8 cellular contexts compared by ENCODE assay signal in the genomic region with DNA sequence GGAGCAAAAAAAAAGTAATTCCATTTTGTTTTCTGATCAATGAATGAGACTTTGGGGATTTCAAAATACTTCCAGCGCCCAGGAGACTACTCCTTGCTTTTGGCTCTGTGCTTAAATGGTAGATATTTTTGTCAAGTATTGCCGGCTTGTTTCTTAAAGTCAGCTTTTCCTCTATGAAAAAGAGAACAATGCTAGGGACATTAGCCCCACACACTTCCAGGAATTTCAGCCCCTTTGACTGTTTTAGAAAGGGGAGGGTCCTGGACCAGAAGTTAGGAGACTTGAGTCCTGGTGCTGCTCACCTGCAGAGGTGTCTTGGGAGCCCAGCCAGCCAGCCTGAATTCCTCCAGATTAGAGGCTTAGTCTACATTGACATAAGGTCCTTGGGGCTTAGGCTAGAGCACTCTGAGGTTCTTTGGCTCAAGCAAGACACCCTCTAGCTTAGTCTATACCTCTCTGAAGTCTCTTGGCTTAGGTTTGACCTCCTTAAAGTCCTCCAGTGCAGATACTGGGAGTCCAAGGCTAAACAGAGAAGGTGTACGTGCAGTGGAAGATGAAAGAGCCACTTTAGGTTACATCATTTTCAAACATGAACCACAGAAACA. TPM values are rescaled to one million over a fixed set of nuclear protein-coding genes. Genes with fewer than 3 reads are reported as not detected.
DNase-seq lines count a peak whose midpoint lies in the region; ATAC-seq, FAIRE-seq and TF ChIP-seq lines count a peak whose summit lies in the region.

No MANE protein-coding gene starts in this region.

- no peak overlapping the region for H4K91ac ChIP-seq in H1 (replicated peaks; ENCODE audit: insufficient read length, low read length)

- no peak overlapping the region for H2BK120ac ChIP-seq in H1 (replicated peaks; ENCODE audit: low read depth, low read length)

- TF ChIP-seq POLR2A in H1 (IDR thresholded peaks at IDR 0.05; ENCODE audit: control extremely low read depth in 1 of 2, low read depth in 2 of 2, low read length in 2 of 2), result no peak

- peaks cover 19% of the 10 kb centered on the region; the same call in 1 of the 2 replicates for H3K23me2 ChIP-seq in H1 (ENCODE audit: low read depth, low read length)

- no peak overlapping the region for H3K14ac ChIP-seq in H1 (ENCODE audit: insufficient read length)

- H3K36me3 Mint-ChIP-seq in CD8-positive, alpha-beta memory T cell, result peaks cover 0 to 16% (median 0%) of the 10 kb centered on the region in 3 donors

- H2BK5ac ChIP-seq in H1 (ENCODE audit: low read depth, low read length), result no peak overlapping the region

- H3K4me3 ChIP-seq in CD8-positive, alpha-beta memory T cell (ENCODE audit: low read length), result peak overlapping the region; percentile 81
- H3K4me3 ChIP-seq in OCI-LY1 (ENCODE audit: low read depth, low read length, poor library complexity, severe bottlenecking) (peak overlapping the region; percentile 87), H1 (ENCODE audit: extremely low read depth in 1 of 4, insufficient read depth in 2 of 4, low read depth in 3 of 4, low read length in 4 of 4) (peak overlapping the region; percentile 54 to 81 (median 70); a peak in 6 of 8 replicates), neutrophil (ENCODE audit: low read depth in 1 of 2, low read length in 1 of 2) (peak overlapping the region; percentile 69 to 74)

- POLR2A ChIA-PET in CD8-positive, alpha-beta memory T cell (lab: Charles Lee), result interaction anchor here (0.5 to 3.4 kb wide), 4 partner anchors 21 to 474 kb away, joined by 7 to 31 read pairs (median 12); partner anchors contain the start of genes NAA15, NDUFC1 and RAB33B
- POLR2A ChIA-PET in H1 (lab: Charles Lee; ENCODE audit: partially characterized antibody), result interaction anchor here (1.4 kb wide), 1 partner anchor 31 kb away, joined by 3 read pairs; no protein-coding TSS in a partner anchor

- no peak overlapping the region for H3K56ac ChIP-seq in H1 (replicated peaks; ENCODE audit: insufficient read length, low read depth, low read length)

- H3K27me3 Mint-ChIP-seq in CD8-positive, alpha-beta memory T cell, result peaks cover 4 to 13% of the 10 kb centered on the region in 2 donors

- no peaks in the 10 kb centered on the region for H3K9me3 ChIP-seq in CD8-positive, alpha-beta memory T cell (ENCODE audit: low read length)
- H3K9me3 ChIP-seq in OCI-LY1 (ENCODE audit: low read length) (no peaks in the 10 kb centered on the region), H1 (ENCODE audit: insufficient read depth in 2 of 2, low read depth in 1 of 2, low read length in 1 of 2) (no peaks in the 10 kb centered on the region), neutrophil (no peaks in the 10 kb centered on the region)

- H2AK5ac ChIP-seq in H1 (ENCODE audit: low read depth, low read length), result no peak overlapping the region

- H3K9ac ChIP-seq in OCI-LY1 (ENCODE audit: low read length), result peak overlapping the region; percentile 71
- no peak overlapping the region for H3K9ac ChIP-seq in H1 (replicated peaks in 1 of 4; ENCODE audit: extremely low read depth in 1 of 4, low read depth in 3 of 4, low read length in 3 of 4)

- peak overlapping the region; percentile 92 to 99 (median 98) for H3K4me3 Mint-ChIP-seq in CD8-positive, alpha-beta memory T cell

- peaks cover 30% of the 10 kb centered on the region for H3K4me1 ChIP-seq in CD8-positive, alpha-beta memory T cell (ENCODE audit: insufficient read depth, low read length)
- H3K4me1 ChIP-seq in OCI-LY1 (ENCODE audit: insufficient read depth, low read length, severe bottlenecking) (peaks cover 55% of the 10 kb centered on the region), H1 (replicated peaks in 1 of 4; ENCODE audit: control insufficient read depth in 3 of 4, insufficient read depth in 4 of 4, low read length in 3 of 4) (peaks cover 0 to 9% (median 3%) of the 10 kb centered on the region in 4 experiments; a peak in 6 of 7 replicates), neutrophil (ENCODE audit: control insufficient read depth in 1 of 2, insufficient read depth in 1 of 2, low read depth in 1 of 2, low read length in 1 of 2) (peaks cover 35 to 47% of the 10 kb centered on the region in 2 experiments)

- H3K18ac ChIP-seq in H1 (ENCODE audit: extremely low read depth, low read length), result no peak overlapping the region

- CTCF ChIA-PET in CD8-positive, alpha-beta memory T cell (lab: Charles Lee), result interaction anchor here (0.8 to 2.0 kb wide), 3 partner anchors 28 to 104 kb away, joined by 3 to 11 read pairs (median 3); no protein-coding TSS in a partner anchor
- CTCF ChIA-PET in H1 (lab: Charles Lee; ENCODE audit: partially characterized antibody), result interaction anchor here (0.7 to 2.4 kb wide), 7 partner anchors 10 to 100 kb away, joined by 3 to 7 read pairs (median 6); no protein-coding TSS in a partner anchor

- no peak overlapping the region for H3K23ac ChIP-seq in H1 (ENCODE audit: insufficient read length)

- no peaks in the 10 kb centered on the region for H3K9me3 Mint-ChIP-seq in CD8-positive, alpha-beta memory T cell

- H2BK15ac ChIP-seq in H1 (ENCODE audit: low read length), result no peak overlapping the region

- no peaks in the 10 kb centered on the region for H3K27me3 ChIP-seq in CD8-positive, alpha-beta memory T cell (ENCODE audit: insufficient read depth, low read length, poor library complexity, severe bottlenecking)
- H3K27me3 ChIP-seq in OCI-LY1 (ENCODE audit: insufficient read depth, low read length) (no peaks in the 10 kb centered on the region), H1 (replicated peaks in 1 of 4; ENCODE audit: control insufficient read depth in 3 of 4, extremely low read depth in 1 of 4, insufficient read depth in 3 of 4, low read length in 3 of 4) (peaks cover 15 to 44% (median 40%) of the 10 kb centered on the region in 4 experiments), neutrophil (peaks cover 72% of the 10 kb centered on the region)

- no peak overlapping the region for H2AFZ ChIP-seq in OCI-LY1 (ENCODE audit: low read length)
- no peak overlapping the region for H2AFZ ChIP-seq in H1 (ENCODE audit: low read length)

- H3K79me2 ChIP-seq in OCI-LY1 (ENCODE audit: insufficient read depth, low read length) (peaks cover 24% of the 10 kb centered on the region), H1 (ENCODE audit: control insufficient read depth in 1 of 2, insufficient read depth in 2 of 2, low read length in 2 of 2) (no peaks in the 10 kb centered on the region)

- TF ChIP-seq CTCF in OCI-LY1 (IDR thresholded peaks at IDR 0.05; ENCODE audit: low read length) (no peak), H1 (IDR thresholded peaks at IDR 0.05; ENCODE audit: control extremely low read depth in 1 of 3, insufficient read depth in 1 of 3, low read depth in 1 of 3, low read length in 3 of 3) (no peak), neutrophil (IDR thresholded peaks at IDR 0.05) (no peak)

- no peak overlapping the region for H4K8ac ChIP-seq in H1 (ENCODE audit: extremely low read depth, insufficient read depth, low read length)

- H3K4me2 ChIP-seq in OCI-LY1 (ENCODE audit: low read length) (peak overlapping the region; percentile 76), H1 (ENCODE audit: insufficient read depth in 1 of 2, low read depth in 2 of 2, low read length in 2 of 2) (peak overlapping the region; percentile 78 to 98)

- H3K27ac ChIP-seq in CD8-positive, alpha-beta memory T cell (ENCODE audit: low read depth, low read length), result peak overlapping the region; percentile 79
- H3K27ac ChIP-seq in OCI-LY1 (ENCODE audit: low read depth, low read length, poor library complexity, severe bottlenecking) (peak overlapping the region; percentile 71), H1 (ENCODE audit: low read depth, low read length) (no peak overlapping the region), neutrophil (peak overlapping the region; percentile 54)

- DNase-seq in CD8-positive, alpha-beta memory T cell, result no peak
- DNase-seq in H1 (ENCODE audit: low read depth in 1 of 2, low spot score in 2 of 2) (no peak), ACHN (no peak), glomerular visceral epithelial cell (ENCODE audit: extremely low spot score) (no peak)

- H3K9me2 ChIP-seq in OCI-LY1 (ENCODE audit: low read depth, low read length), result no peaks in the 10 kb centered on the region

- TF ChIP-seq RAD21 in H1 (IDR thresholded peaks at IDR 0.05 in 1 of 2, conservative IDR thresholded peaks at IDR 0.05 in 1 of 2; ENCODE audit: low read depth in 2 of 2, low read length in 2 of 2), result no peak

- H3K27ac Mint-ChIP-seq in CD8-positive, alpha-beta memory T cell, result peak overlapping the region; percentile 93 to 100 (median 98)

- peak; percentile 7 for FAIRE-seq in H1 (lab: Jason Lieb, UNC)

- no peaks in the 10 kb centered on the region for H3K36me3 ChIP-seq in CD8-positive, alpha-beta memory T cell (ENCODE audit: insufficient read depth, low read length)
- H3K36me3 ChIP-seq in OCI-LY1 (ENCODE audit: insufficient read depth, low read length), result no peaks in the 10 kb centered on the region
- H3K36me3 ChIP-seq in H1 (ENCODE audit: control insufficient read depth in 2 of 4, insufficient read depth in 4 of 4, low read length in 3 of 4), result no peaks in the 10 kb centered on the region
- H3K36me3 ChIP-seq in neutrophil, result no peaks in the 10 kb centered on the region

- in situ Hi-C loops in ACHN (cut with HindIII; ENCODE audit: low pct_ligation_motif_present, low pct_unique_long_range_greater_than_20kb, low sequenced_read_pairs), result no loop called here

- H3K79me1 ChIP-seq in H1 (ENCODE audit: low read depth, low read length), result no peaks in the 10 kb centered on the region

- no peak overlapping the region for H4K5ac ChIP-seq in H1 (ENCODE audit: insufficient read length, low read depth, low read length)

- TF ChIP-seq EP300 in H1 (IDR thresholded peaks at IDR 0.05; ENCODE audit: borderline replicate concordance in 1 of 2, low read depth in 2 of 2, low read length in 2 of 2), result no peak

- no peak overlapping the region for H2BK20ac ChIP-seq in H1 (ENCODE audit: low read length)

- no peak overlapping the region for H3K4ac ChIP-seq in H1 (replicated peaks; ENCODE audit: insufficient read length, low read depth, low read length)

- H3F3A ChIP-seq in OCI-LY1 (ENCODE audit: insufficient read depth, low read length), result peaks cover 4% of the 10 kb centered on the region; the same call in 1 of the 2 replicates

- H3K4me1 Mint-ChIP-seq in CD8-positive, alpha-beta memory T cell, result peaks cover 44 to 77% (median 67%) of the 10 kb centered on the region in 3 donors

- ATAC-seq in HG02623 (IDR thresholded peaks at IDR 0.05; ENCODE audit: unreplicated experiment) (no peak), HG03439 (IDR thresholded peaks at IDR 0.05; ENCODE audit: unreplicated experiment) (no peak)

- H4K20me1 ChIP-seq in OCI-LY1 (ENCODE audit: insufficient read depth, low read length) (no peaks in the 10 kb centered on the region), H1 (replicated peaks in 1 of 2; ENCODE audit: control insufficient read depth in 1 of 2, insufficient read depth in 2 of 2, low read length in 2 of 2) (no peaks in the 10 kb centered on the region)

- no peak overlapping the region for H2BK12ac ChIP-seq in H1 (ENCODE audit: low read depth, low read length)

- 51% methylated on average over 3 of the region's 3 CpGs; no CpG with 5 or more reads in 1 of the 2 experiments for WGBS in H1 (ENCODE audit: extremely low coverage in 1 of 2, insufficient coverage in 1 of 2, insufficient read length in 1 of 2, insufficient replicate concordance in 2 of 2, low coverage in 1 of 2, low lambda C conversion rate in 2 of 2, missing lambda C conversion rate in 1 of 2), 2 experiments

RNA-seq across cellular contexts. Expression of gene SETD7, which starts 1.6 kb away (rescaled TPM):
- total RNA-seq in CD8-positive, alpha-beta memory T cell, result 10 to 100 TPM; 15.2 to 17.0 TPM
- polyA plus RNA-seq in CD8-positive, alpha-beta memory T cell, result 2.0 TPM
- 3.4 and 4.6 TPM in 2 replicates for total RNA-seq in H1 (2021; fragmentation: NEBNext Ultra II Directional; extraction: Animal tissue kit (Norgen Biotek cat#: 25700))
- 1.3 and 1.5 TPM in 2 replicates for polyA plus RNA-seq in H1 (2011; rRNA removed)
- polyA plus RNA-seq in H1 (2011; cell fraction: cytosol; rRNA removed), result 1.4 TPM
- polyA plus RNA-seq in H1 (2011; cell fraction: nucleus; rRNA removed), result 1.3 TPM
- 1.5 to 2.1 TPM (median 1.9 TPM) in 4 replicates for polyA plus RNA-seq in H1 (2012, experiment 1 of 2)
- 0.20 TPM for polyA plus RNA-seq in H1 (2012, experiment 2 of 2)
- 2.1 TPM for polyA plus RNA-seq in H1 (2013, experiment 1 of 2)
- 1.7 TPM for polyA plus RNA-seq in H1 (2013, experiment 2 of 2)
- polyA minus RNA-seq in H1 (2011; rRNA and poly(A)+ RNA removed), result 3.1 and 4.5 TPM in 2 replicates
- polyA minus RNA-seq in H1 (2011; cell fraction: cytosol; rRNA and poly(A)+ RNA removed), result 1.5 TPM
- 3.1 TPM for polyA minus RNA-seq in H1 (2011; cell fraction: nucleus; rRNA and poly(A)+ RNA removed)
